ENCODE assay signal across 11 cellular contexts in the genomic region with DNA sequence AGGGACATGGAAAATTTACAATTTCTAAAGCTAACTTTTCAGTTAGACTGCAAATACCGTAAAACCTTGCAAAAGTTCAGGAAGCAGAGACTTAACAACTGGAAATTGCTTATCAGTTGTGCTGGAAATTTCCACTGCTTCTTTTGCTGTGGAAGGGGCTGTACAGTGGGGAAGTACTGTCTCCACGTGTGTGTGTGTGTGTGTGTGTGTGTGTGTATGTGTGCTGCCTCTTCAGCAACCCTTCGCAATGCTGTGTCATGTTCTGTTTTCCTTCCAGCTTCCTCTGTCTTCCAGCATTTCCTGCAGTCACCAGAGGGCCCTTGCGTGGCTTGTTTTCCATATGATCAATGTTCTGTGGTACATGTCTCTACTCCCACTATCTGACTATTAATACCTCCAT.
DNase-seq lines count a peak whose midpoint lies in the region; ATAC-seq, FAIRE-seq and TF ChIP-seq lines count a peak whose summit lies in the region.
"Had no signal": no experiment of that assay in that cellular context is flagged by ENCODE, and none has a peak within 500 bp of the region (broad histone marks: within the 10 kb centered on the region; RNA-seq: fewer than 3 reads in every experiment).

No MANE protein-coding gene starts in this region.

- TF ChIP-seq EP300 in HepG2 (IDR thresholded peaks at IDR 0.05; ENCODE audit: low read depth in 2 of 2, low read length in 2 of 2): no peak
- no peak for TF ChIP-seq EP300 in HepG2 (CRISPR knock-in tag; IDR thresholded peaks at IDR 0.05; ENCODE audit: borderline replicate concordance)

- 44 to 67% (median 61%) methylated on average over 3 to 4 of the region's 4 CpGs for WGBS in adrenal gland, 4 donors
- 35% methylated on average over 4 of the region's 4 CpGs for WGBS in HepG2 (ENCODE audit: low lambda C conversion rate)

- TF ChIP-seq RAD21 in HepG2 (CRISPR knock-in tag; IDR thresholded peaks at IDR 0.05): no peak

- no peak overlapping the region for H3K9ac ChIP-seq in HepG2 (ENCODE audit: insufficient read depth, low read depth, low read length)

- peaks cover 0 to 6% of the 10 kb centered on the region in 2 donors for H3K4me1 ChIP-seq in right atrium auricular region
- peaks cover 0 to 4% of the 10 kb centered on the region in 2 donors for H3K4me1 ChIP-seq in adrenal gland (replicated peaks in 1 of 2)
- peaks cover 9% of the 10 kb centered on the region for H3K4me1 ChIP-seq in HepG2 (ENCODE audit: insufficient read depth, low read length)

- DNase-seq in Right ventricle myocardium superior (no peak), right atrium auricular region (ENCODE audit: low spot score) (no peak), adrenal gland (peak; percentile 24 to 64 (median 41)), HepG2 (ENCODE audit: low spot score) (no peak), H54 (ENCODE audit: insufficient read length, low spot score) (no peak), NCI-H2171 (lab: John Stamatoyannopoulos, UW) (no peak)
- DNase-seq: effector memory CD8-positive, alpha-beta T cell had no signal

- TF ChIP-seq CTCF in right atrium auricular region (IDR thresholded peaks at IDR 0.05) (no peak), adrenal gland (IDR thresholded peaks at IDR 0.05) (no peak), HepG2 (CRISPR knock-in tag; IDR thresholded peaks at IDR 0.05) (no peak)

- POLR2A ChIA-PET in HepG2 (lab: Yijun Ruan, JAX): no interaction called here

- intact Hi-C loops in Right ventricle myocardium superior (cut with DNase I): no loop called here
- intact Hi-C loops in adrenal gland (cut with DNase I): no loop called here
- intact Hi-C loops in HepG2 (cut with micrococcal nuclease; ENCODE audit: unreplicated experiment): no loop called here

- H3K9me3 ChIP-seq in right atrium auricular region: no peaks in the 10 kb centered on the region
- H3K9me3 ChIP-seq in adrenal gland (replicated peaks in 1 of 3): no peaks in the 10 kb centered on the region
- no peaks in the 10 kb centered on the region for H3K9me3 ChIP-seq in HepG2 (ENCODE audit: low read length)

- no peak overlapping the region for H2AFZ ChIP-seq in HepG2 (ENCODE audit: low read length)

- H3K27ac ChIP-seq in right atrium auricular region (peak overlapping the region in 1 of 2 donors; percentile 30), adrenal gland (peak overlapping the region in 3 of 5 donors; percentile 19 to 73 (median 37)), HepG2 (ENCODE audit: extremely low read length, insufficient read depth, low read length) (no peak overlapping the region)

- CTCF ChIA-PET in HepG2 (lab: Yijun Ruan, JAX; ENCODE audit: low intra/inter-chr PET ratio, low total read pairs): no interaction called here

- FAIRE-seq in HepG2 (lab: Jason Lieb, UNC) (no peak), H54 (lab: Jason Lieb, UNC) (no peak)
- FAIRE-seq: A204.1, GM12878 had no signal

- in situ Hi-C loops in HepG2 (cut with HindIII; ENCODE audit: extremely low pct_ligation_motif_present, low pct_unique_long_range_greater_than_20kb): no loop called here

- H3K27me3 ChIP-seq in right atrium auricular region: no peaks in the 10 kb centered on the region
- H3K27me3 ChIP-seq in adrenal gland: no peaks in the 10 kb centered on the region
- H3K27me3 ChIP-seq in HepG2 (ENCODE audit: control insufficient read depth in 1 of 2, insufficient read depth in 2 of 2, low read length in 2 of 2): peaks cover 0 to 14% of the 10 kb centered on the region in 2 experiments; a peak in 2 of 5 replicates

- TF ChIP-seq POLR2A in adrenal gland (IDR thresholded peaks at IDR 0.05) (no peak), HepG2 (IDR thresholded peaks at IDR 0.05; ENCODE audit: insufficient read depth in 1 of 2, low read depth in 2 of 2, low read length in 2 of 2) (no peak), H54 (IDR thresholded peaks at IDR 0.05; ENCODE audit: low read depth, low read length) (no peak)

- BruUV-seq in HepG2 (replicated peaks; lab: Mats Ljungman, UMichigan): no TSS peak

- H3K4me3 ChIP-seq in right atrium auricular region (no peak overlapping the region), adrenal gland (no peak overlapping the region), HepG2 (replicated peaks in 1 of 3; ENCODE audit: insufficient read depth in 1 of 3, low read depth in 2 of 3, low read length in 3 of 3) (no peak overlapping the region)
- H3K4me3 ChIP-seq: GM12878 had no signal

- no peaks in the 10 kb centered on the region for H4K20me1 ChIP-seq in HepG2 (ENCODE audit: insufficient read depth, low read length)

- ATAC-seq in Right ventricle myocardium superior (ENCODE audit: poor library complexity) (peak; percentile 75), HepG2 (no peak), HG02938 (IDR thresholded peaks at IDR 0.05; ENCODE audit: unreplicated experiment) (no peak), GM19452 (IDR thresholded peaks at IDR 0.05; ENCODE audit: unreplicated experiment) (no peak)
- ATAC-seq: effector memory CD8-positive, alpha-beta T cell; GM12878 had no signal

- no peaks in the 10 kb centered on the region for H3K79me2 ChIP-seq in HepG2 (ENCODE audit: insufficient read depth, low read length)

- peak overlapping the region; percentile 39; the same call in 1 of the 2 replicates for H3K4me2 ChIP-seq in HepG2 (ENCODE audit: low read depth, low read length)

- H3K36me3 ChIP-seq in right atrium auricular region: no peaks in the 10 kb centered on the region
- H3K36me3 ChIP-seq in adrenal gland (replicated peaks in 1 of 2): no peaks in the 10 kb centered on the region
- H3K36me3 ChIP-seq in HepG2 (replicated peaks in 1 of 2; ENCODE audit: control insufficient read depth in 1 of 2, insufficient read depth in 2 of 2, low read length in 2 of 2): no peaks in the 10 kb centered on the region

TF ChIP-seq in HepG2, 621 proteins besides CTCF, POLR2A, EP300 and RAD21 (continues in another document):
- TF ChIP-seq GZF1 (CRISPR knock-in tag; IDR thresholded peaks at IDR 0.05) (0 out of 2 replicates have a peak, but pooled peaks have one; percentile 68), ZFP82 (CRISPR knock-in tag; IDR thresholded peaks at IDR 0.05; ENCODE audit: borderline replicate concordance) (no peak), ATF7-NPFF (CRISPR knock-in tag; IDR thresholded peaks at IDR 0.05; ENCODE audit: low read depth) (no peak)
- TF ChIP-seq, protein P1, sequence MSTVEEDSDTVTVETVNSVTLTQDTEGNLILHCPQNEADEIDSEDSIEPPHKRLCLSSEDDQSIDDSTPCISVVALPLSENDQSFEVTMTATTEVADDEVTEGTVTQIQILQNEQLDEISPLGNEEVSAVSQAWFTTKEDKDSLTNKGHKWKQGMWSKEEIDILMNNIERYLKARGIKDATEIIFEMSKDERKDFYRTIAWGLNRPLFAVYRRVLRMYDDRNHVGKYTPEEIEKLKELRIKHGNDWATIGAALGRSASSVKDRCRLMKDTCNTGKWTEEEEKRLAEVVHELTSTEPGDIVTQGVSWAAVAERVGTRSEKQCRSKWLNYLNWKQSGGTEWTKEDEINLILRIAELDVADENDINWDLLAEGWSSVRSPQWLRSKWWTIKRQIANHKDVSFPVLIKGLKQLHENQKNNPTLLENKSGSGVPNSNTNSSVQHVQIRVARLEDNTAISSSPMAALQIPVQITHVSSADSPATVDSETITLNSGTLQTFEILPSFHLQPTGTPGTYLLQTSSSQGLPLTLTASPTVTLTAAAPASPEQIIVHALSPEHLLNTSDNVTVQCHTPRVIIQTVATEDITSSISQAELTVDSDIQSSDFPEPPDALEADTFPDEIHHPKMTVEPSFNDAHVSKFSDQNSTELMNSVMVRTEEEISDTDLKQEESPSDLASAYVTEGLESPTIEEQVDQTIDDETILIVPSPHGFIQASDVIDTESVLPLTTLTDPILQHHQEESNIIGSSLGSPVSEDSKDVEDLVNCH (CRISPR knock-in tag; IDR thresholded peaks at IDR 0.05): no peak
- TF ChIP-seq, protein P2, sequence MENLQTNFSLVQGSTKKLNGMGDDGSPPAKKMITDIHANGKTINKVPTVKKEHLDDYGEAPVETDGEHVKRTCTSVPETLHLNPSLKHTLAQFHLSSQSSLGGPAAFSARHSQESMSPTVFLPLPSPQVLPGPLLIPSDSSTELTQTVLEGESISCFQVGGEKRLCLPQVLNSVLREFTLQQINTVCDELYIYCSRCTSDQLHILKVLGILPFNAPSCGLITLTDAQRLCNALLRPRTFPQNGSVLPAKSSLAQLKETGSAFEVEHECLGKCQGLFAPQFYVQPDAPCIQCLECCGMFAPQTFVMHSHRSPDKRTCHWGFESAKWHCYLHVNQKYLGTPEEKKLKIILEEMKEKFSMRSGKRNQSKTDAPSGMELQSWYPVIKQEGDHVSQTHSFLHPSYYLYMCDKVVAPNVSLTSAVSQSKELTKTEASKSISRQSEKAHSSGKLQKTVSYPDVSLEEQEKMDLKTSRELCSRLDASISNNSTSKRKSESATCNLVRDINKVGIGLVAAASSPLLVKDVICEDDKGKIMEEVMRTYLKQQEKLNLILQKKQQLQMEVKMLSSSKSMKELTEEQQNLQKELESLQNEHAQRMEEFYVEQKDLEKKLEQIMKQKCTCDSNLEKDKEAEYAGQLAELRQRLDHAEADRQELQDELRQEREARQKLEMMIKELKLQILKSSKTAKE (CRISPR knock-in tag; IDR thresholded peaks at IDR 0.05; ENCODE audit: borderline replicate concordance): no peak

Comparison
In these comparisons a context has a peak if more than half of its experiments do, and no peak if none do; other contexts are left out.
1. DNase-seq: peak in adrenal gland (7 of 7); none in Right ventricle myocardium superior (single experiment), right atrium auricular region (single experiment), HepG2 (single experiment), H54 (single experiment) and NCI-H2171 (single experiment).